Comparison of ENCODE assay signal across 1 cellular context in the genomic region with DNA sequence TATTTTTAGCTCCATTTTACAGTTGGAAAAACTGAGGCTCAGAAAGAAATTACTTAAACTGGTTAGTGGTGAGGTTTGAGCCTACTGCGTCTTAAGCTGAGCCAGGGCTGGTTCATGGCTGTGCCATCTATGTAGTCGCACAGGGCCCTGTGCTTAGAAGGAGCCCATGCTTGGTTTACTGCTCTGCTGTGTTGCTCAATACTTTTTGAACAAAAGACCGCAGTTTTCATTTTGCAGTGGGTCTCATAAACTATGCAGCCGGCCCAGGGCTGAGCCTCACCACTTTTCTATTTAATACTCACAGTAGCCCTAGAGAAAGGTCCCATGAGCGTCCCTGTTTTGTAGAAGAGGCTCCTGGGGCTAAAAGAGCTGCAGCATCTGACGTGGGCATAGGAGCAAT.
TF ChIP-seq lines count a peak whose summit lies in the region.

No MANE protein-coding gene starts in this region.

TF ChIP-seq in endothelial cell of umbilical vein, 7 proteins besides CTCF, POLR2A, EP300 and RAD21:
- TF ChIP-seq FOS (IDR thresholded peaks at IDR 0.05; ENCODE audit: borderline replicate concordance, insufficient read depth, low read length) = no peak
- no peak for TF ChIP-seq MAX (IDR thresholded peaks at IDR 0.05; ENCODE audit: insufficient read depth, insufficient read length)
- no peak for TF ChIP-seq POLR2AphosphoS5 (IDR thresholded peaks at IDR 0.05; ENCODE audit: insufficient read depth, low read depth, low read length)
